In genomic region chr17:50719144-50719923, GRCh38 we compare ENCODE assay signal across 1 cellular context.
TF ChIP-seq lines count a peak whose summit lies in the region.

TSS of gene LUC7L3 (plus strand) at chr17:50719603. CDS start at chr17:50719733, 130 bp downstream.

TF ChIP-seq in GM23338, 12 proteins besides CTCF, POLR2A, EP300 and RAD21:
- TF ChIP-seq REST (IDR thresholded peaks at IDR 0.05; ENCODE audit: unreplicated experiment) (no peak), ZNF114 (CRISPR knock-in tag; IDR thresholded peaks at IDR 0.05) (no peak), POLR2AphosphoS5 (IDR thresholded peaks at IDR 0.05; ENCODE audit: low read depth) (peak; percentile 98), JUNB (IDR thresholded peaks at IDR 0.05; ENCODE audit: unreplicated experiment) (no peak), ZNF462 (CRISPR knock-in tag; IDR thresholded peaks at IDR 0.05) (no peak), ZNF331 (CRISPR knock-in tag; IDR thresholded peaks at IDR 0.05; ENCODE audit: low read depth) (no peak), ETS1 (IDR thresholded peaks at IDR 0.05) (peak; percentile 60), CREB1 (CRISPR knock-in tag; IDR thresholded peaks at IDR 0.05; ENCODE audit: low read depth) (0 out of 2 replicates have a peak, but pooled peaks have one; percentile 2), EZH2phosphoT487 (IDR thresholded peaks at IDR 0.05; ENCODE audit: unreplicated experiment) (no peak)
